Comparison of ENCODE assay signal across 18 cellular contexts in genomic region chr14:22494486-22495135, GRCh38.
DNase-seq lines count a peak whose midpoint lies in the region; ATAC-seq, FAIRE-seq and TF ChIP-seq lines count a peak whose summit lies in the region.
"Had no signal": no experiment of that assay in that cellular context is flagged by ENCODE, and none has a peak within 500 bp of the region (broad histone marks: within the 10 kb centered on the region; RNA-seq: fewer than 3 reads in every experiment).

No MANE protein-coding gene starts in this region.

- peaks cover 12% of the 10 kb centered on the region for H3K4me1 Mint-ChIP-seq in activated CD8-positive, alpha-beta memory T cell treated with anti-CD3 and anti-CD28 coated beads, Interleukin-2, amount 10 ng/mL, durations not matched to agents 7 days and 5 days
- peaks cover 52% of the 10 kb centered on the region for H3K4me1 Mint-ChIP-seq in activated T-helper 2 cell treated with anti-CD3 and anti-CD28 coated beads, Interferon-gamma antibody, Interleukin-2, Interleukin-4, amounts not matched to agents 10 μg/mL and 5 μg/mL and 100 μg/mL, durations not matched to agents 14 hours and 24 hours and 36 hours (ENCODE audit: low read depth)
- H3K4me1 Mint-ChIP-seq in natural killer cell, result peaks cover 68% of the 10 kb centered on the region in 2 donors

- no peaks in the 10 kb centered on the region for H3K9me3 ChIP-seq in colonic mucosa
- no peaks in the 10 kb centered on the region for H3K9me3 ChIP-seq in thyroid gland
- H3K9me3 ChIP-seq: upper lobe of left lung had no signal

- H3K4me3 Mint-ChIP-seq in activated CD8-positive, alpha-beta memory T cell treated with anti-CD3 and anti-CD28 coated beads, Interleukin-2, amount 10 ng/mL, durations not matched to agents 7 days and 5 days, result peak overlapping the region; percentile 87
- H3K4me3 Mint-ChIP-seq in activated T-helper 2 cell treated with anti-CD3 and anti-CD28 coated beads, Interferon-gamma antibody, Interleukin-2, Interleukin-4, amounts not matched to agents 10 μg/mL and 5 μg/mL and 100 μg/mL, durations not matched to agents 14 hours and 24 hours and 36 hours (ENCODE audit: low read depth), result peak overlapping the region; percentile 88
- no peak overlapping the region for H3K4me3 Mint-ChIP-seq in natural killer cell

- intact Hi-C loops in activated T-helper 2 cell treated with anti-CD3 and anti-CD28 coated beads, Interferon-gamma antibody, Interleukin-2, Interleukin-4, amounts not matched to agents 10 μg/mL and 5 μg/mL and 100 μg/mL, durations not matched to agents 14 hours and 24 hours and 36 hours (cut with micrococcal nuclease), result no loop called here
- intact Hi-C loops in natural killer cell (cut with micrococcal nuclease) (no loop called here), colonic mucosa (cut with DNase I) (no loop called here), thyroid gland (cut with DNase I) (no loop called here)

- FAIRE-seq in GM18507 (lab: Jason Lieb, UNC), result peak; percentile 81
- FAIRE-seq: colon had no signal

- H3K27ac ChIP-seq in colonic mucosa (no peak overlapping the region), thyroid gland (no peak overlapping the region)
- H3K27ac ChIP-seq: VCaP had no signal

- WGBS in thyroid gland, 2 donors, result 68 to 80% methylated on average over 5 of the region's 5 CpGs

- no peaks in the 10 kb centered on the region for H3K27me3 ChIP-seq in colonic mucosa
- H3K27me3 ChIP-seq in thyroid gland, result no peaks in the 10 kb centered on the region
- H3K27me3 ChIP-seq: upper lobe of left lung had no signal

- no peak for ATAC-seq in activated CD8-positive, alpha-beta memory T cell treated with anti-CD3 and anti-CD28 coated beads, Interleukin-2, amount 10 ng/mL, durations not matched to agents 7 days and 5 days
- no peak for ATAC-seq in natural killer cell
- ATAC-seq in GM19467 (IDR thresholded peaks at IDR 0.05; ENCODE audit: unreplicated experiment), result no peak

- H3K9ac ChIP-seq in colonic mucosa (ENCODE audit: low read depth in 2 of 2, low read length in 2 of 2), result no peak overlapping the region

- DNase-seq in activated CD8-positive, alpha-beta memory T cell treated with anti-CD3 and anti-CD28 coated beads, Interleukin-2, amount 10 ng/mL, durations not matched to agents 7 days and 5 days, result no peak
- no peak for DNase-seq in activated CD8-positive, alpha-beta memory T cell treated with anti-CD3 and anti-CD28 coated beads, Interleukin-2, amount 50 U/mL, for 4 hours
- DNase-seq in GM18507 (ENCODE audit: extremely low spot score, insufficient read length, low read depth) (no peak), natural killer cell (no peak), colonic mucosa (no peak), thyroid gland (no peak)
- no peak for DNase-seq in activated T-helper 2 cell treated with anti-CD3 and anti-CD28 coated beads, Interferon-gamma antibody, Interleukin-2, Interleukin-4, amounts not matched to agents 10 μg/mL and 5 μg/mL and 100 μg/mL, durations not matched to agents 14 hours and 24 hours and 36 hours (ENCODE audit: low spot score)
- DNase-seq: ACHN; DMS 273 treated with DMSO at 0.1 percent for 48 hours; Karpas-422; NCI-H526 treated with DMSO at 0.1 percent for 48 hours; nucleus accumbens; SHP77; stimulated activated CD4-positive, alpha-beta T cell treated with anti-CD3 and anti-CD28 coated beads, Interleukin-12 subunit alpha, Interleukin-12 subunit beta, amount 100 ng/mL, for 4 hours; upper lobe of left lung had no signal

- TF ChIP-seq CTCF in natural killer cell (IDR thresholded peaks at IDR 0.05) (no peak), colonic mucosa (IDR thresholded peaks at IDR 0.05) (no peak), thyroid gland (IDR thresholded peaks at IDR 0.05) (no peak)

- H3K27me3 Mint-ChIP-seq in activated CD8-positive, alpha-beta memory T cell treated with anti-CD3 and anti-CD28 coated beads, Interleukin-2, amount 10 ng/mL, durations not matched to agents 7 days and 5 days, result no peaks in the 10 kb centered on the region
- H3K27me3 Mint-ChIP-seq in activated T-helper 2 cell treated with anti-CD3 and anti-CD28 coated beads, Interferon-gamma antibody, Interleukin-2, Interleukin-4, amounts not matched to agents 10 μg/mL and 5 μg/mL and 100 μg/mL, durations not matched to agents 14 hours and 24 hours and 36 hours (ENCODE audit: low read depth), result no peaks in the 10 kb centered on the region
- no peaks in the 10 kb centered on the region for H3K27me3 Mint-ChIP-seq in natural killer cell (ENCODE audit: low read depth in 2 of 2)

- no peaks in the 10 kb centered on the region for H3K36me3 ChIP-seq in colonic mucosa
- H3K36me3 ChIP-seq in thyroid gland, result no peaks in the 10 kb centered on the region
- H3K36me3 ChIP-seq: upper lobe of left lung had no signal

- TF ChIP-seq POLR2A in thyroid gland (IDR thresholded peaks at IDR 0.05), result no peak

- CTCF ChIA-PET in activated CD8-positive, alpha-beta memory T cell treated with anti-CD3 and anti-CD28 coated beads, Interleukin-2, amount 10 ng/mL, durations not matched to agents 7 days and 5 days (lab: Charles Lee), result no interaction called here

- no peaks in the 10 kb centered on the region for H3K4me1 ChIP-seq in colonic mucosa
- no peaks in the 10 kb centered on the region for H3K4me1 ChIP-seq in thyroid gland
- H3K4me1 ChIP-seq: upper lobe of left lung had no signal

- peaks cover 82% of the 10 kb centered on the region for H3K36me3 Mint-ChIP-seq in activated CD8-positive, alpha-beta memory T cell treated with anti-CD3 and anti-CD28 coated beads, Interleukin-2, amount 10 ng/mL, durations not matched to agents 7 days and 5 days
- H3K36me3 Mint-ChIP-seq in activated T-helper 2 cell treated with anti-CD3 and anti-CD28 coated beads, Interferon-gamma antibody, Interleukin-2, Interleukin-4, amounts not matched to agents 10 μg/mL and 5 μg/mL and 100 μg/mL, durations not matched to agents 14 hours and 24 hours and 36 hours (ENCODE audit: low read depth), result peaks cover 95% of the 10 kb centered on the region
- no peaks in the 10 kb centered on the region for H3K36me3 Mint-ChIP-seq in natural killer cell

- H3K4me3 ChIP-seq in colonic mucosa (no peak overlapping the region), thyroid gland (replicated peaks in 1 of 3) (no peak overlapping the region)
- H3K4me3 ChIP-seq: upper lobe of left lung had no signal

- H3K9me3 Mint-ChIP-seq in activated CD8-positive, alpha-beta memory T cell treated with anti-CD3 and anti-CD28 coated beads, Interleukin-2, amount 10 ng/mL, durations not matched to agents 7 days and 5 days (ENCODE audit: low read depth), result no peaks in the 10 kb centered on the region
- H3K9me3 Mint-ChIP-seq in activated T-helper 2 cell treated with anti-CD3 and anti-CD28 coated beads, Interferon-gamma antibody, Interleukin-2, Interleukin-4, amounts not matched to agents 10 μg/mL and 5 μg/mL and 100 μg/mL, durations not matched to agents 14 hours and 24 hours and 36 hours, result no peaks in the 10 kb centered on the region
- no peaks in the 10 kb centered on the region for H3K9me3 Mint-ChIP-seq in natural killer cell

- peak overlapping the region; percentile 92 for H3K27ac Mint-ChIP-seq in activated CD8-positive, alpha-beta memory T cell treated with anti-CD3 and anti-CD28 coated beads, Interleukin-2, amount 10 ng/mL, durations not matched to agents 7 days and 5 days
- H3K27ac Mint-ChIP-seq in activated T-helper 2 cell treated with anti-CD3 and anti-CD28 coated beads, Interferon-gamma antibody, Interleukin-2, Interleukin-4, amounts not matched to agents 10 μg/mL and 5 μg/mL and 100 μg/mL, durations not matched to agents 14 hours and 24 hours and 36 hours, result peak overlapping the region; percentile 98
- H3K27ac Mint-ChIP-seq in natural killer cell, result peak overlapping the region; percentile 86 to 89
